30 cellular contexts compared by ENCODE assay signal in the genomic region with DNA sequence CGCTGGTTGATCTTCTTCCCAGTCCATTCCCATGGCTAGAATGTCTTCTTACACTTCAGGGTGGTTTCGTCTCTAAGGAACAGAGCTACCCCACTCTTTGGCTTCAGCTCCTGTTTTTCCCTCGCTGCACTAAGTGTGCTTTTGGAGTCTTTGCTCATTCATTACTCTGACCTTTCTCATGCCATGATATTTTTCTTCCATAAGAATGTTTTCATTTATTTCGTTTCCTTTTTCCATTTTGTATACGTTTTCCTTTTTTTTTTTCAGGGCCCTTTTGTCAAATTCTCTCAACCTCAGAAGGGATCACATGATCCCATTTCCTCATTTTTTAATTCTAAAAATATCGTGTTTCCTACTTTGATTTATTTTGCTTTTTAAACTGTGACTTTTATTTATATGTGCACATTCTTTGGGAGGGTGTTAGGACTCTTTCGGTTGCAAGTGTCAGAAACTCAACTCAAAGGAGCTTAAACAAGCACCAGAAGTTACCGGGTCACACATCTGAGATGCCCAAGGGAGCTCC. TPM values are rescaled to one million over a fixed set of nuclear protein-coding genes. Genes with fewer than 3 reads are reported as not detected.
DNase-seq lines count a peak whose midpoint lies in the region; ATAC-seq, FAIRE-seq and TF ChIP-seq lines count a peak whose summit lies in the region.
"Had no signal": no experiment of that assay in that cellular context is flagged by ENCODE, and none has a peak within 500 bp of the region (broad histone marks: within the 10 kb centered on the region; RNA-seq: fewer than 3 reads in every experiment).

No MANE protein-coding gene starts in this region.

- no peaks in the 10 kb centered on the region for H3K9me3 ChIP-seq in right atrium auricular region
- H3K9me3 ChIP-seq: A549, Caco-2, left lung had no signal

- FAIRE-seq in bronchial epithelial cell (lab: Jason Lieb, UNC), result peak; percentile 28
- FAIRE-seq: A549 had no signal

- intact Hi-C loops in CD14-positive monocyte (cut with micrococcal nuclease), result no loop called here

- DNase-seq in CD14-positive monocyte (ENCODE audit: low spot score) (no peak), bronchial epithelial cell (ENCODE audit: low read depth) (no peak), glutamatergic neuron (no peak), pons (ENCODE audit: low spot score) (peak; percentile 19), NCI-H2171 (lab: John Stamatoyannopoulos, UW) (no peak), right atrium auricular region (ENCODE audit: low spot score) (no peak)
- DNase-seq: activated CD4-positive, alpha-beta T cell treated with anti-CD3 and anti-CD28 coated beads, Interleukin-2, amount 50 U/mL, for 4 hours; Caco-2; central memory CD4-positive, alpha-beta T cell; DMS79 treated with DMSO at 0.1 percent for 48 hours; foreskin fibroblast; H7; immature natural killer cell; left lung; NCI-H1105; NCI-H2029 treated with DMSO at 0.1 percent for 48 hours; NCI-H345; NCI-H82; WERI-Rb-1 had no signal

- peaks cover 0 to 2% of the 10 kb centered on the region in 2 donors for H3K4me1 ChIP-seq in right atrium auricular region
- H3K4me1 ChIP-seq: A549, parathyroid adenoma had no signal

- peak overlapping the region; percentile 43 to 76 for H3K4me3 Mint-ChIP-seq in CD14-positive monocyte
- H3K4me3 Mint-ChIP-seq in glutamatergic neuron (ENCODE audit: unreplicated experiment), result peak overlapping the region; percentile 21
- H3K4me3 Mint-ChIP-seq: activated naive CD4-positive, alpha-beta T cell treated with anti-CD3 and anti-CD28 coated beads, Interleukin-2, amount 50 U/mL, for 24 hours; B cell; immature natural killer cell; natural killer cell treated with Interleukin-12 subunit alpha and Interleukin-12 subunit beta and Interleukin-15 and Interleukin-18, amount 100 ng/mL, for 72 hours; stimulated activated naive CD8-positive, alpha-beta T cell treated with anti-CD3 and anti-CD28 coated beads, Interleukin-15, Interleukin-2, amounts not matched to agents 100 ng/mL and 50 ng/mL, for 24 hours had no signal

- no peaks in the 10 kb centered on the region for H3K27me3 ChIP-seq in bronchial epithelial cell (ENCODE audit: control insufficient read depth, insufficient read depth, low read length)
- no peaks in the 10 kb centered on the region for H3K27me3 ChIP-seq in right atrium auricular region
- H3K27me3 ChIP-seq: hepatocyte had no signal

- H3K27ac Mint-ChIP-seq in CD14-positive monocyte (peak overlapping the region; percentile 73 to 89 (median 83)), glutamatergic neuron (ENCODE audit: unreplicated experiment) (no peak overlapping the region)
- H3K27ac Mint-ChIP-seq: activated naive CD4-positive, alpha-beta T cell treated with anti-CD3 and anti-CD28 coated beads, Interleukin-2, amount 50 U/mL, for 24 hours; B cell; immature natural killer cell; natural killer cell treated with Interleukin-12 subunit alpha and Interleukin-12 subunit beta and Interleukin-15 and Interleukin-18, amount 100 ng/mL, for 72 hours; stimulated activated naive CD8-positive, alpha-beta T cell treated with anti-CD3 and anti-CD28 coated beads, Interleukin-15, Interleukin-2, amounts not matched to agents 100 ng/mL and 50 ng/mL, for 24 hours had no signal

- H3K4me3 ChIP-seq in bronchial epithelial cell (ENCODE audit: low read depth, low read length), result no peak overlapping the region
- H3K4me3 ChIP-seq in right atrium auricular region, result no peak overlapping the region
- H3K4me3 ChIP-seq: A549, hepatocyte, left lung had no signal

- H3K36me3 ChIP-seq in bronchial epithelial cell (ENCODE audit: control insufficient read depth, insufficient read depth, low read length) (no peaks in the 10 kb centered on the region), right atrium auricular region (no peaks in the 10 kb centered on the region)
- H3K36me3 ChIP-seq: WERI-Rb-1 had no signal

- peaks cover 23% of the 10 kb centered on the region for H3K4me1 Mint-ChIP-seq in CD14-positive monocyte
- peaks cover 52% of the 10 kb centered on the region for H3K4me1 Mint-ChIP-seq in glutamatergic neuron (ENCODE audit: low read depth, unreplicated experiment)
- H3K4me1 Mint-ChIP-seq: activated naive CD4-positive, alpha-beta T cell treated with anti-CD3 and anti-CD28 coated beads, Interleukin-2, amount 50 U/mL, for 24 hours; immature natural killer cell had no signal

- H3K36me3 Mint-ChIP-seq in CD14-positive monocyte, result peaks cover 36 to 46% of the 10 kb centered on the region in 2 donors
- no peaks in the 10 kb centered on the region for H3K36me3 Mint-ChIP-seq in glutamatergic neuron (ENCODE audit: unreplicated experiment)
- H3K36me3 Mint-ChIP-seq: immature natural killer cell; natural killer cell treated with Interleukin-12 subunit alpha and Interleukin-12 subunit beta and Interleukin-15 and Interleukin-18, amount 100 ng/mL, for 72 hours had no signal

- TF ChIP-seq CTCF in CD14-positive monocyte (IDR thresholded peaks at IDR 0.05) (no peak), bronchial epithelial cell (IDR thresholded peaks at IDR 0.05; ENCODE audit: insufficient read depth, low read length, severe bottlenecking) (no peak), glutamatergic neuron (IDR thresholded peaks at IDR 0.05; ENCODE audit: partially characterized antibody, unreplicated experiment) (no peak), right atrium auricular region (IDR thresholded peaks at IDR 0.05) (no peak)

- H3K27ac ChIP-seq in right atrium auricular region, result no peak overlapping the region
- H3K27ac ChIP-seq: A549, hepatocyte, left lung, parathyroid adenoma, WERI-Rb-1 had no signal

- H3K9me3 Mint-ChIP-seq in CD14-positive monocyte (no peaks in the 10 kb centered on the region), glutamatergic neuron (ENCODE audit: unreplicated experiment) (peaks cover 5% of the 10 kb centered on the region)
- H3K9me3 Mint-ChIP-seq: activated naive CD4-positive, alpha-beta T cell treated with anti-CD3 and anti-CD28 coated beads, Interleukin-2, amount 50 U/mL, for 24 hours; immature natural killer cell; natural killer cell treated with Interleukin-12 subunit alpha and Interleukin-12 subunit beta and Interleukin-15 and Interleukin-18, amount 100 ng/mL, for 72 hours; stimulated activated naive CD8-positive, alpha-beta T cell treated with anti-CD3 and anti-CD28 coated beads, Interleukin-15, Interleukin-2, amounts not matched to agents 100 ng/mL and 50 ng/mL, for 24 hours had no signal

- H3K27me3 Mint-ChIP-seq in CD14-positive monocyte (ENCODE audit: low read depth in 3 of 3) (no peaks in the 10 kb centered on the region), glutamatergic neuron (ENCODE audit: unreplicated experiment) (peaks cover 6% of the 10 kb centered on the region)
- H3K27me3 Mint-ChIP-seq: activated naive CD4-positive, alpha-beta T cell treated with anti-CD3 and anti-CD28 coated beads, Interleukin-2, amount 50 U/mL, for 24 hours; B cell; stimulated activated naive CD8-positive, alpha-beta T cell treated with anti-CD3 and anti-CD28 coated beads, Interleukin-15, Interleukin-2, amounts not matched to agents 100 ng/mL and 50 ng/mL, for 24 hours had no signal

- ATAC-seq in HG02642 (IDR thresholded peaks at IDR 0.05; ENCODE audit: poor library complexity, unreplicated experiment), result no peak
- no peak for ATAC-seq in HG02798 (IDR thresholded peaks at IDR 0.05; ENCODE audit: poor library complexity, unreplicated experiment)
- ATAC-seq: A549; left lung; natural killer cell treated with Interleukin-12 subunit alpha and Interleukin-12 subunit beta and Interleukin-15 and Interleukin-18, amount 100 ng/mL, for 72 hours; sciatic nerve; SK-N-SH treated with all-trans-retinoic acid at 6 μM for 48 hours had no signal

RNA-seq across cellular contexts. Expression of a gene that starts 40.5 kb away (rescaled TPM):
- 1 to 10 TPM; 3.5 to 4.3 TPM for polyA plus RNA-seq in CD14-positive monocyte
- total RNA-seq in bronchial epithelial cell, result 10.3 and 15.5 TPM in 2 replicates
- 13.2 TPM for total RNA-seq in glutamatergic neuron (ENCODE audit: unreplicated experiment)
- 10 to 100 TPM in 1 of 2 donors, 1 to 10 TPM in 1; 3.3 to 13.5 TPM for total RNA-seq in right atrium auricular region
